In the genomic region with DNA sequence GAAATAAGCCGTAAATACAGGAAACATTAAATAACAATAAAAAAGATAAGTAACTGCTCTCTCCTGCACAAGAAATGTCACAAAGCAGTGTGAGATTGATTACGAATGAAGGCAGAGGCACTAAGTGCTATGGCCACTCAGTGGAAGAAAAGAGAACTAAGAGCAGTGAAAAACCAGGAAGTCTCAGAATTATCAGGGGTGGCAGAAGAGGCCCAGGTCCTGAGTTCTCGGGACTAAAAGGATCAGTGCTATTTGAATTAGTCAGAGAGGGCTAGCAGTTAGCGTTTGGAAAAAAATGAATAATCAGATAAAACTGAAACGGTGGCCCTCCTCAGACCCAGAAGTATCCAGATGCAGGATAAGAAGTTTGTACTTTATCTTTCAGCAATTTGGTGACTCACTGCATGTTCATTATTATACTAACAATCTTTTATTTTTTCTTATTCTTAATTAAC, we compare ENCODE assay signal across 11 cellular contexts.
A peak's percentile ranks its signal among the peaks of the same experiment; 100 is the strongest.
DNase-seq lines count a peak whose midpoint lies in the region; ATAC-seq and TF ChIP-seq lines count a peak whose summit lies in the region.
"Had no signal": no experiment of that assay in that cellular context is flagged by ENCODE, and none has a peak within 500 bp of the region (broad histone marks: within the 10 kb centered on the region; RNA-seq: fewer than 3 reads in every experiment).

No MANE protein-coding gene starts in this region.

- DNase-seq in EL (peak; percentile 69), HUDEP-2 (lab: John Stamatoyannopoulos, UW; ENCODE audit: unreplicated experiment in 76 of 76) (peak in 68 of 76 experiments; percentile 7 to 92 (median 60)), amniotic stem cell (lab: John Stamatoyannopoulos, UW) (peak; percentile 12), memory B cell (ENCODE audit: low spot score in 2 of 2) (peak in 1 of 2 donors; percentile 4), T-helper 17 cell (no peak), GM10266 (ENCODE audit: extremely low spot score) (no peak), NCI-H524 treated with DMSO at 0.1 percent for 48 hours (lab: John Stamatoyannopoulos, UW) (no peak)
- DNase-seq in activated T-helper 1 cell treated with anti-CD3 and anti-CD28 coated beads, Interleukin-12 subunit alpha, Interleukin-12 subunit beta, Interleukin-2, Interleukin-4 antibody, amounts not matched to agents 30 ng/mL and 10 ng/mL and 1 ng/mL, durations not matched to agents 14 hours and 24 hours and 36 hours (ENCODE audit: low spot score): no peak
- DNase-seq: activated T-cell treated with anti-CD3 and anti-CD28 coated beads, Interleukin-2, amount 50 U/mL, for 4 hours; NCI-H446 treated with DMSO at 0.1 percent for 48 hours; small intestine had no signal

- H3K4me3 Mint-ChIP-seq in memory B cell (no peak overlapping the region), T-helper 17 cell (no peak overlapping the region)
- H3K4me3 Mint-ChIP-seq in activated T-helper 1 cell treated with anti-CD3 and anti-CD28 coated beads, Interleukin-12 subunit alpha, Interleukin-12 subunit beta, Interleukin-2, Interleukin-4 antibody, amounts not matched to agents 30 ng/mL and 10 ng/mL and 1 ng/mL, durations not matched to agents 14 hours and 24 hours and 36 hours: no peak overlapping the region
- H3K4me3 Mint-ChIP-seq: activated T-cell treated with anti-CD3 and anti-CD28 coated beads, Interleukin-2, amount 50 U/mL, for 4 hours had no signal

- peaks cover 2% of the 10 kb centered on the region for H3K36me3 Mint-ChIP-seq in memory B cell
- no peaks in the 10 kb centered on the region for H3K36me3 Mint-ChIP-seq in activated T-helper 1 cell treated with anti-CD3 and anti-CD28 coated beads, Interleukin-12 subunit alpha, Interleukin-12 subunit beta, Interleukin-2, Interleukin-4 antibody, amounts not matched to agents 30 ng/mL and 10 ng/mL and 1 ng/mL, durations not matched to agents 14 hours and 24 hours and 36 hours (ENCODE audit: low read depth)
- H3K36me3 Mint-ChIP-seq in T-helper 17 cell (ENCODE audit: low read depth): peaks cover 2% of the 10 kb centered on the region

- intact Hi-C loops in activated T-helper 1 cell treated with anti-CD3 and anti-CD28 coated beads, Interleukin-12 subunit alpha, Interleukin-12 subunit beta, Interleukin-2, Interleukin-4 antibody, amounts not matched to agents 30 ng/mL and 10 ng/mL and 1 ng/mL, durations not matched to agents 14 hours and 24 hours and 36 hours (cut with micrococcal nuclease): no loop called here

- no peaks in the 10 kb centered on the region for H3K9me3 Mint-ChIP-seq in memory B cell
- no peaks in the 10 kb centered on the region for H3K9me3 Mint-ChIP-seq in activated T-helper 1 cell treated with anti-CD3 and anti-CD28 coated beads, Interleukin-12 subunit alpha, Interleukin-12 subunit beta, Interleukin-2, Interleukin-4 antibody, amounts not matched to agents 30 ng/mL and 10 ng/mL and 1 ng/mL, durations not matched to agents 14 hours and 24 hours and 36 hours
- H3K9me3 Mint-ChIP-seq: activated T-cell treated with anti-CD3 and anti-CD28 coated beads, Interleukin-2, amount 50 U/mL, for 4 hours had no signal

- no peak for TF ChIP-seq CTCF in GM10266 (IDR thresholded peaks at IDR 0.05; ENCODE audit: control insufficient read depth, insufficient read depth, low read depth, missing control alignments)

- no peaks in the 10 kb centered on the region for H3K27me3 Mint-ChIP-seq in memory B cell
- H3K27me3 Mint-ChIP-seq in activated T-helper 1 cell treated with anti-CD3 and anti-CD28 coated beads, Interleukin-12 subunit alpha, Interleukin-12 subunit beta, Interleukin-2, Interleukin-4 antibody, amounts not matched to agents 30 ng/mL and 10 ng/mL and 1 ng/mL, durations not matched to agents 14 hours and 24 hours and 36 hours (ENCODE audit: insufficient read depth): no peaks in the 10 kb centered on the region
- H3K27me3 Mint-ChIP-seq in T-helper 17 cell: no peaks in the 10 kb centered on the region

- H3K9me3 ChIP-seq in T-helper 17 cell (ENCODE audit: control insufficient read depth, low read length, poor library complexity, severe bottlenecking): no peaks in the 10 kb centered on the region

- H3K27ac Mint-ChIP-seq in memory B cell (no peak overlapping the region), T-helper 17 cell (no peak overlapping the region)
- no peak overlapping the region for H3K27ac Mint-ChIP-seq in activated T-helper 1 cell treated with anti-CD3 and anti-CD28 coated beads, Interleukin-12 subunit alpha, Interleukin-12 subunit beta, Interleukin-2, Interleukin-4 antibody, amounts not matched to agents 30 ng/mL and 10 ng/mL and 1 ng/mL, durations not matched to agents 14 hours and 24 hours and 36 hours

- H3K4me1 Mint-ChIP-seq in memory B cell (no peaks in the 10 kb centered on the region), T-helper 17 cell (no peaks in the 10 kb centered on the region)
- no peaks in the 10 kb centered on the region for H3K4me1 Mint-ChIP-seq in activated T-helper 1 cell treated with anti-CD3 and anti-CD28 coated beads, Interleukin-12 subunit alpha, Interleukin-12 subunit beta, Interleukin-2, Interleukin-4 antibody, amounts not matched to agents 30 ng/mL and 10 ng/mL and 1 ng/mL, durations not matched to agents 14 hours and 24 hours and 36 hours (ENCODE audit: low read depth)

- ATAC-seq in memory B cell (ENCODE audit: low read depth): peak; percentile 86
- no peak for ATAC-seq in T-helper 17 cell
- ATAC-seq: activated T-cell treated with anti-CD3 and anti-CD28 coated beads, Interleukin-2, amount 50 U/mL, for 4 hours had no signal

Comparison
In these comparisons a context has a peak if more than half of its experiments do, and no peak if none do; other contexts are left out.
1. DNase-seq: peak in EL (single experiment), HUDEP-2 (68 of 76) and amniotic stem cell (single experiment); none in activated T-helper 1 cell treated with anti-CD3 and anti-CD28 coated beads, Interleukin-12 subunit alpha, Interleukin-12 subunit beta, Interleukin-2, Interleukin-4 antibody, amounts not matched to agents 30 ng/mL and 10 ng/mL and 1 ng/mL, durations not matched to agents 14 hours and 24 hours and 36 hours (single experiment), T-helper 17 cell (0 of 3), GM10266 (single experiment) and NCI-H524 treated with DMSO at 0.1 percent for 48 hours (single experiment).